ENCODE assay signal across 18 cellular contexts in genomic region chr18:58290059-58290747, GRCh38.
DNase-seq lines count a peak whose midpoint lies in the region; ATAC-seq, FAIRE-seq and TF ChIP-seq lines count a peak whose summit lies in the region.
"Had no signal": no experiment of that assay in that cellular context is flagged by ENCODE, and none has a peak within 500 bp of the region (broad histone marks: within the 10 kb centered on the region; RNA-seq: fewer than 3 reads in every experiment).

No MANE protein-coding gene starts in this region.

- no peak overlapping the region for H3K4me3 ChIP-seq in MG63
- H3K4me3 ChIP-seq: BLaER1, sigmoid colon, SK-N-MC had no signal

- TF ChIP-seq CTCF in C4-2B (conservative IDR thresholded peaks at IDR 0.05) = no peak

- no peak for FAIRE-seq in HTR-8/SVneo (lab: Jason Lieb, UNC)
- FAIRE-seq: TTC549 had no signal

- ATAC-seq in GM19467 (IDR thresholded peaks at IDR 0.05; ENCODE audit: unreplicated experiment) = no peak
- ATAC-seq in GM21717 (IDR thresholded peaks at IDR 0.05; ENCODE audit: unreplicated experiment) = no peak
- no peak for ATAC-seq in GM19035 (IDR thresholded peaks at IDR 0.05; ENCODE audit: unreplicated experiment)

- no peaks in the 10 kb centered on the region for H3K36me3 ChIP-seq in MG63
- H3K36me3 ChIP-seq: BLaER1, neutrophil, sigmoid colon had no signal

- H3K27ac ChIP-seq in C4-2B = peak overlapping the region; percentile 78; the same call in 1 of the 2 replicates
- H3K27ac ChIP-seq: BLaER1, neutrophil, SK-N-MC had no signal

- H3K9me3 ChIP-seq in MG63 = no peaks in the 10 kb centered on the region
- H3K9me3 ChIP-seq: BLaER1, neutrophil, sigmoid colon had no signal

- no peaks in the 10 kb centered on the region for H3K27me3 ChIP-seq in MG63
- H3K27me3 ChIP-seq: BLaER1, neutrophil, sigmoid colon had no signal

- DNase-seq in MG63 (peak; percentile 35), dermis microvascular lymphatic vessel endothelial cell (ENCODE audit: low read depth in 2 of 2) (peak; percentile 57 to 85), lung microvascular endothelial cell (ENCODE audit: low read depth in 2 of 2) (peak; percentile 67 to 69), HTR-8/SVneo (ENCODE audit: insufficient read length, low spot score) (no peak)
- DNase-seq: activated CD4-positive, alpha-beta T cell treated with anti-CD3 and anti-CD28 coated beads, Interleukin-2, amount 50 U/mL, for 48 hours; activated naive CD8-positive, alpha-beta T cell treated with anti-CD3 and anti-CD28 coated beads, Interleukin-2, amount 50 U/mL, for 24 hours; activated T-cell treated with anti-CD3 and anti-CD28 coated beads, Interleukin-2, amount 50 U/mL, for 48 hours; midbrain; sigmoid colon; stimulated activated CD4-positive, alpha-beta T cell treated with anti-CD3 and anti-CD28 coated beads, Interleukin-4, amount 100 ng/mL, for 24 hours had no signal
